Comparison of ENCODE assay signal across 1 cellular context in the genomic region with DNA sequence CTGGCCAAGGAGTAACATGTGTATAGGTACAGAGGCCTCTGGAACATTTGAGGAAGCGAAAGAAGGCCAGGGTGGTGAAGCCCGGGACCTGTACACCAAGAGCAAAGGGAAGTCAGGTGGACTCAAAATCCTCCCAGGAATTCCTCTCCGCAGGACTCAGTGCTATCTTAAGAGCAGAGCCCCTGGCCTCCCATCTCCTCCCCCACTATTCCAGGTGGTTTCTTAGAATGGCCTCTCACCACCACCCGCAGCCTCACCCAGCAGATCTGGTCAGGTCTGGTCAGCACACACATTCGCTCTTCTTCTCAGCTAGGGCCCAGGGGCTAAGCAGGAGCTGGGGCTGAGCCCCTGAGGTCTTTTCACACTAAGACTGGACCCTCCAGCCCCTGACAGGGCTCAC.
TF ChIP-seq lines count a peak whose summit lies in the region.

No MANE protein-coding gene starts in this region.

TF ChIP-seq in K562, 482 proteins besides CTCF, POLR2A, EP300 and RAD21:
- TF ChIP-seq, protein P1, sequence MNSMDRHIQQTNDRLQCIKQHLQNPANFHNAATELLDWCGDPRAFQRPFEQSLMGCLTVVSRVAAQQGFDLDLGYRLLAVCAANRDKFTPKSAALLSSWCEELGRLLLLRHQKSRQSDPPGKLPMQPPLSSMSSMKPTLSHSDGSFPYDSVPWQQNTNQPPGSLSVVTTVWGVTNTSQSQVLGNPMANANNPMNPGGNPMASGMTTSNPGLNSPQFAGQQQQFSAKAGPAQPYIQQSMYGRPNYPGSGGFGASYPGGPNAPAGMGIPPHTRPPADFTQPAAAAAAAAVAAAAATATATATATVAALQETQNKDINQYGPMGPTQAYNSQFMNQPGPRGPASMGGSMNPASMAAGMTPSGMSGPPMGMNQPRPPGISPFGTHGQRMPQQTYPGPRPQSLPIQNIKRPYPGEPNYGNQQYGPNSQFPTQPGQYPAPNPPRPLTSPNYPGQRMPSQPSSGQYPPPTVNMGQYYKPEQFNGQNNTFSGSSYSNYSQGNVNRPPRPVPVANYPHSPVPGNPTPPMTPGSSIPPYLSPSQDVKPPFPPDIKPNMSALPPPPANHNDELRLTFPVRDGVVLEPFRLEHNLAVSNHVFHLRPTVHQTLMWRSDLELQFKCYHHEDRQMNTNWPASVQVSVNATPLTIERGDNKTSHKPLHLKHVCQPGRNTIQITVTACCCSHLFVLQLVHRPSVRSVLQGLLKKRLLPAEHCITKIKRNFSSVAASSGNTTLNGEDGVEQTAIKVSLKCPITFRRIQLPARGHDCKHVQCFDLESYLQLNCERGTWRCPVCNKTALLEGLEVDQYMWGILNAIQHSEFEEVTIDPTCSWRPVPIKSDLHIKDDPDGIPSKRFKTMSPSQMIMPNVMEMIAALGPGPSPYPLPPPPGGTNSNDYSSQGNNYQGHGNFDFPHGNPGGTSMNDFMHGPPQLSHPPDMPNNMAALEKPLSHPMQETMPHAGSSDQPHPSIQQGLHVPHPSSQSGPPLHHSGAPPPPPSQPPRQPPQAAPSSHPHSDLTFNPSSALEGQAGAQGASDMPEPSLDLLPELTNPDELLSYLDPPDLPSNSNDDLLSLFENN (IDR thresholded peaks at IDR 0.05; ENCODE audit: low read depth in 2 of 2, low read length in 2 of 2), result no peak
- TF ChIP-seq ZNF224 (CRISPR knock-in tag; IDR thresholded peaks at IDR 0.05) (no peak), MCM7 (IDR thresholded peaks at IDR 0.05) (no peak), IFI16 (CRISPR knock-in tag; IDR thresholded peaks at IDR 0.05) (no peak), NCOR1 (IDR thresholded peaks at IDR 0.05) (no peak), DPF2 (IDR thresholded peaks at IDR 0.05) (no peak), MLLT1 (IDR thresholded peaks at IDR 0.05) (no peak), FOXM1 (IDR thresholded peaks at IDR 0.05; ENCODE audit: low read depth) (no peak), FOXM1 (CRISPR knock-in tag; IDR thresholded peaks at IDR 0.05; ENCODE audit: low read depth) (no peak), ZNF274 (IDR thresholded peaks at IDR 0.05; ENCODE audit: borderline replicate concordance, low read depth, low read length) (no peak), HSF4 (CRISPR knock-in tag; IDR thresholded peaks at IDR 0.05; ENCODE audit: borderline replicate concordance) (no peak), POLR2AphosphoS5 (IDR thresholded peaks at IDR 0.05; ENCODE audit: control insufficient read depth, insufficient read depth, low read depth, low read length) (no peak), ZNF589 (CRISPR knock-in tag; IDR thresholded peaks at IDR 0.05; ENCODE audit: low read depth) (no peak), BCLAF1 (IDR thresholded peaks at IDR 0.05; ENCODE audit: borderline replicate concordance in 1 of 2, control insufficient read depth in 1 of 2, low read depth in 2 of 2, low read length in 1 of 2) (no peak), ZKSCAN8 (CRISPR knock-in tag; IDR thresholded peaks at IDR 0.05) (no peak), HMGN3 (IDR thresholded peaks at IDR 0.05; ENCODE audit: borderline replicate concordance, extremely low read depth, insufficient read length, low read depth, low read length) (no peak)
